In the genomic region with DNA sequence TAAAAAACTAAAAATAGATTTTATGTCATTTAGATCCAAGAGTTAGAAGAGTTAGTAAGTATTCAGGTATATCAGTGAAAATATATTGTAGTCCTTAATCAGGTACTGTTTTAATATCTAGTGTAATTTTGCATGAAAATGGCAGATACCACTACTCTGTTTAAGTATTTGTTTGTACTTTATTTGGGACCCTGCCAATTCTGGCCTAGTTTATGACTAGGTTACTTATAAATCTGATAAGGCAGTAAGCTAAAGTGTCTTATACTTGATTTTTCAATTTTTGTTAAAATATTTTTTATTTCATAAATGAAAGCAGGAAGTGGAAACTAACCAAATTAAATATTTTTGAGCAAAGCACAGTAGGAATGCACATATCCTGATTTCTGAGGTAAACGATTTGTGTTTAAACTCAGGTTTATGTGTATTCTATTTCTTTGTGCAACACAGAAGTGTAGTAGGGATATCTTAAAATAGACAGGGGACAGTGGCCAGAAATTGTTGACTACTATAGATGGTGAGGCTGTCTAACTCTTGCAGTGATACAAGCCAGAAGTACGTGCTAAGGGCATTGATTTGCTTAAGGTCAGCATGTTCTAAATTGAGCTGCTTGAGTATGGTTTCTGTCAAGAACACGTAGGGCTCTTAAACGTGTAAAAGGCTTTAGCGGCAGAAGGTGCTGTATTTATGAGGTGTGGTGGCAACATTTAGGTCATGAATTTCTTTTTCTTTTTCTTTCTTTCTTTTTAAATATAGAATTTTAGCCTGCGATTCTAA, we compare ENCODE assay signal across 11 cellular contexts. TPM values are rescaled to one million over a fixed set of nuclear protein-coding genes. Genes with fewer than 3 reads are reported as not detected.
DNase-seq lines count a peak whose midpoint lies in the region; ATAC-seq, FAIRE-seq and TF ChIP-seq lines count a peak whose summit lies in the region.
"Had no signal": no experiment of that assay in that cellular context is flagged by ENCODE, and none has a peak within 500 bp of the region (broad histone marks: within the 10 kb centered on the region; RNA-seq: fewer than 3 reads in every experiment).

No MANE protein-coding gene starts in this region.

- no peak for DNase-seq in GM19239 (ENCODE audit: insufficient read length, low spot score)
- DNase-seq in erythroblast (lab: John Stamatoyannopoulos, UW): peak; percentile 4 to 14
- DNase-seq in posterior cingulate gyrus: no peak
- DNase-seq in stimulated activated naive CD4-positive, alpha-beta T cell (lab: John Stamatoyannopoulos, UW): no peak
- DNase-seq in activated naive CD4-positive, alpha-beta T cell treated with anti-CD3 and anti-CD28 coated beads, Interleukin-2, amount 10 ng/mL, durations not matched to agents 7 days and 5 days: no peak
- DNase-seq in activated CD4-positive, alpha-beta T cell treated with anti-CD3 and anti-CD28 coated beads, Interleukin-2, amount 10 ng/mL, durations not matched to agents 24 days and 14 days: no peak
- DNase-seq: foreskin fibroblast; NCI-H187 treated with DMSO at 0.1 percent for 48 hours; stimulated activated CD4-positive, alpha-beta T cell treated with anti-CD3 and anti-CD28 coated beads, Interleukin-12 subunit alpha, Interleukin-12 subunit beta, amount 100 ng/mL, for 4 hours had no signal

- ATAC-seq in HG03039 (IDR thresholded peaks at IDR 0.05; ENCODE audit: unreplicated experiment): peak; percentile 86

- intact Hi-C loops in posterior cingulate gyrus (cut with DNase I): no loop called here
- intact Hi-C loops in activated CD4-positive, alpha-beta T cell treated with anti-CD3 and anti-CD28 coated beads, Interleukin-2, amount 10 ng/mL, durations not matched to agents 24 days and 14 days (cut with micrococcal nuclease): no loop called here

- H3K4me1 Mint-ChIP-seq in activated naive CD4-positive, alpha-beta T cell treated with anti-CD3 and anti-CD28 coated beads, Interleukin-2, amount 10 ng/mL, durations not matched to agents 7 days and 5 days: no peaks in the 10 kb centered on the region
- H3K4me1 Mint-ChIP-seq in activated CD4-positive, alpha-beta T cell treated with anti-CD3 and anti-CD28 coated beads, Interleukin-2, amount 10 ng/mL, durations not matched to agents 24 days and 14 days: peaks cover 2% of the 10 kb centered on the region

- peaks cover 15 to 39% (median 23%) of the 10 kb centered on the region in 3 donors for H3K4me1 ChIP-seq in skeletal muscle tissue (ENCODE audit: control insufficient read depth in 3 of 3, insufficient read depth in 3 of 3, low read length in 3 of 3)

- H3K36me3 ChIP-seq in skeletal muscle tissue (ENCODE audit: control insufficient read depth in 3 of 3, insufficient read depth in 3 of 3, low read length in 3 of 3): peaks cover 10 to 24% (median 12%) of the 10 kb centered on the region in 3 donors

- peaks cover 28% of the 10 kb centered on the region for H3K36me3 Mint-ChIP-seq in activated naive CD4-positive, alpha-beta T cell treated with anti-CD3 and anti-CD28 coated beads, Interleukin-2, amount 10 ng/mL, durations not matched to agents 7 days and 5 days
- H3K36me3 Mint-ChIP-seq in activated CD4-positive, alpha-beta T cell treated with anti-CD3 and anti-CD28 coated beads, Interleukin-2, amount 10 ng/mL, durations not matched to agents 24 days and 14 days (ENCODE audit: low read depth): peaks cover 23% of the 10 kb centered on the region

- H3K27ac Mint-ChIP-seq in activated naive CD4-positive, alpha-beta T cell treated with anti-CD3 and anti-CD28 coated beads, Interleukin-2, amount 10 ng/mL, durations not matched to agents 7 days and 5 days: no peak overlapping the region
- no peak overlapping the region for H3K27ac Mint-ChIP-seq in activated CD4-positive, alpha-beta T cell treated with anti-CD3 and anti-CD28 coated beads, Interleukin-2, amount 10 ng/mL, durations not matched to agents 24 days and 14 days

- peak overlapping the region; percentile 69 to 86 (median 78) for H3K9ac ChIP-seq in skeletal muscle tissue (ENCODE audit: low read depth in 1 of 3, low read length in 3 of 3)

- H3K4me3 Mint-ChIP-seq in activated naive CD4-positive, alpha-beta T cell treated with anti-CD3 and anti-CD28 coated beads, Interleukin-2, amount 10 ng/mL, durations not matched to agents 7 days and 5 days: no peak overlapping the region
- H3K4me3 Mint-ChIP-seq in activated CD4-positive, alpha-beta T cell treated with anti-CD3 and anti-CD28 coated beads, Interleukin-2, amount 10 ng/mL, durations not matched to agents 24 days and 14 days: no peak overlapping the region

- H3K4me3 ChIP-seq in skeletal muscle tissue (ENCODE audit: low read length in 3 of 3): peak overlapping the region; percentile 34 to 49 (median 48)

- CTCF ChIA-PET in activated naive CD4-positive, alpha-beta T cell treated with anti-CD3 and anti-CD28 coated beads, Interleukin-2, amount 10 ng/mL, durations not matched to agents 7 days and 5 days (lab: Charles Lee): no interaction called here

- FAIRE-seq in GM19239 (lab: Jason Lieb, UNC): peak; percentile 11

- no peaks in the 10 kb centered on the region for H3K27me3 ChIP-seq in skeletal muscle tissue (ENCODE audit: control insufficient read depth in 3 of 3, insufficient read depth in 3 of 3, low read length in 3 of 3)

- peak overlapping the region; percentile 93 for H3K27ac ChIP-seq in skeletal muscle tissue (ENCODE audit: low read depth, low read length)

- no peaks in the 10 kb centered on the region for H3K9me3 ChIP-seq in skeletal muscle tissue (ENCODE audit: control insufficient read depth in 3 of 3, low read length in 3 of 3)

- H3K9me3 Mint-ChIP-seq in activated naive CD4-positive, alpha-beta T cell treated with anti-CD3 and anti-CD28 coated beads, Interleukin-2, amount 10 ng/mL, durations not matched to agents 7 days and 5 days: no peaks in the 10 kb centered on the region
- H3K9me3 Mint-ChIP-seq in activated CD4-positive, alpha-beta T cell treated with anti-CD3 and anti-CD28 coated beads, Interleukin-2, amount 10 ng/mL, durations not matched to agents 24 days and 14 days: no peaks in the 10 kb centered on the region

- H3K27me3 Mint-ChIP-seq in activated naive CD4-positive, alpha-beta T cell treated with anti-CD3 and anti-CD28 coated beads, Interleukin-2, amount 10 ng/mL, durations not matched to agents 7 days and 5 days: no peaks in the 10 kb centered on the region
- no peaks in the 10 kb centered on the region for H3K27me3 Mint-ChIP-seq in activated CD4-positive, alpha-beta T cell treated with anti-CD3 and anti-CD28 coated beads, Interleukin-2, amount 10 ng/mL, durations not matched to agents 24 days and 14 days

- TF ChIP-seq POLR2A in erythroblast (IDR thresholded peaks at IDR 0.05; ENCODE audit: low read length): no peak

RNA-seq across cellular contexts. Expression of a gene that starts 34.0 kb away (rescaled TPM):
- 478 TPM for total RNA-seq in skeletal muscle tissue
- total RNA-seq in activated CD4-positive, alpha-beta T cell treated with anti-CD3 and anti-CD28 coated beads, Interleukin-2, amount 10 ng/mL, durations not matched to agents 24 days and 14 days: 35.4 and 37.5 TPM in 2 replicates

Comparison
In these comparisons a context has a peak if more than half of its experiments do, and no peak if none do; other contexts are left out.
1. DNase-seq: peak in erythroblast (2 of 2); none in GM19239 (single experiment), posterior cingulate gyrus (0 of 10), stimulated activated naive CD4-positive, alpha-beta T cell (0 of 6), activated naive CD4-positive, alpha-beta T cell treated with anti-CD3 and anti-CD28 coated beads, Interleukin-2, amount 10 ng/mL, durations not matched to agents 7 days and 5 days (single experiment) and activated CD4-positive, alpha-beta T cell treated with anti-CD3 and anti-CD28 coated beads, Interleukin-2, amount 10 ng/mL, durations not matched to agents 24 days and 14 days (single experiment).
2. RNA of a gene that starts 34.0 kb away (total RNA-seq): 478 TPM in skeletal muscle tissue (single experiment); 35.4 to 37.5 TPM in activated CD4-positive, alpha-beta T cell treated with anti-CD3 and anti-CD28 coated beads, Interleukin-2, amount 10 ng/mL, durations not matched to agents 24 days and 14 days; every median in the first group is over 10 times any median in the second.